ENCODE assay signal across 7 cellular contexts in the genomic region with DNA sequence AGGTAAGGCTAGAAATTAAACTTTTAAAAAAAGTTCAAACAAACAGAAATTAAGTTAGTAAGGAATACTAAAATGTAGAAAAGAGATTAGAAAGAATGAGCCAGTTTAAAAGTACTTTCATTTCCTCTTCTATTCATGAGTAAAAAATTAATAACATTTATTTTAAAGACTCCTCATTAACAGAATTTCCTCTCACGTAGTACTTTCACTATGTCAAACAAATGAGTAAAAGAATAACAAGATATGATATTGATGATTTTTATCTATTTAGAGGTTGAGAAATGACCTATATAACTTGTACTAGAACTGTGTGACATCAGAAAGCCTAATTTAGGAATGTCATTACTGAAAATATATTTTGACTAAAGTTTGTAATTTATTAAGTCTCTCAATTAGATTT. TPM values are rescaled to one million over a fixed set of nuclear protein-coding genes. Genes with fewer than 3 reads are reported as not detected.
DNase-seq lines count a peak whose midpoint lies in the region; ATAC-seq, FAIRE-seq and TF ChIP-seq lines count a peak whose summit lies in the region.
"Not testable (repeated sequence)": the region's sequence is repeated elsewhere in the genome, so short reads cannot be mapped to it uniquely, and the experiment has no call there.

No MANE protein-coding gene starts in this region.

- not testable (repeated sequence) for H3K9me3 Mint-ChIP-seq in MCF 10A (ENCODE audit: unreplicated experiment)

- H3K27ac Mint-ChIP-seq in MCF 10A (ENCODE audit: low read depth, unreplicated experiment), result peak overlapping the region; percentile 71

- not testable (repeated sequence) for H3K27ac ChIP-seq in kidney (ENCODE audit: low read depth in 2 of 2, low read length in 2 of 2)

- not testable (repeated sequence) for H3K4me1 ChIP-seq in kidney (ENCODE audit: control insufficient read depth in 1 of 2, insufficient read depth in 1 of 2, low read depth in 1 of 2, low read length in 2 of 2)

- DNase-seq in MCF 10A (ENCODE audit: unreplicated experiment); kidney: not testable (repeated sequence)

- not testable (repeated sequence) for TF ChIP-seq CTCF in MCF 10A (IDR thresholded peaks at IDR 0.05; ENCODE audit: unreplicated experiment); kidney (IDR thresholded peaks at IDR 0.05; ENCODE audit: borderline replicate concordance, extremely low read depth, insufficient read depth)

- POLR2A ChIA-PET in MCF 10A (lab: Yijun Ruan, JAX), result interaction anchor here (2.2 kb wide), 1 partner anchor 22 kb away, joined by 31 read pairs; the partner anchor contains the start of genes CEP44 and FBXO8

- intact Hi-C loops in MCF 10A (cut with micrococcal nuclease); kidney (cut with DNase I): not testable (repeated sequence)

- CTCF ChIA-PET in MCF 10A (lab: Yijun Ruan, JAX), result not testable (repeated sequence)

- H3K4me3 Mint-ChIP-seq in MCF 10A (ENCODE audit: unreplicated experiment), result not testable (repeated sequence)

- H3K36me3 Mint-ChIP-seq in MCF 10A (ENCODE audit: insufficient read depth, unreplicated experiment), result not testable (repeated sequence)

- FAIRE-seq in kidney (lab: Jason Lieb, UNC), result peak; percentile 11

- H3K4me1 Mint-ChIP-seq in MCF 10A (ENCODE audit: insufficient read depth, unreplicated experiment), result not testable (repeated sequence)

- H3K9me3 ChIP-seq in kidney (ENCODE audit: control insufficient read depth in 1 of 2, low read length in 2 of 2), result not testable (repeated sequence)

- H3K27me3 Mint-ChIP-seq in MCF 10A (ENCODE audit: insufficient read depth, unreplicated experiment), result not testable (repeated sequence)

- ATAC-seq in GM18502 (IDR thresholded peaks at IDR 0.05; ENCODE audit: poor library complexity, unreplicated experiment) (peak; percentile 43), GM18909 (IDR thresholded peaks at IDR 0.05; ENCODE audit: poor library complexity, unreplicated experiment) (peak; percentile 34), GM21786 (IDR thresholded peaks at IDR 0.05; ENCODE audit: unreplicated experiment) (peak; percentile 42), HG02981 (IDR thresholded peaks at IDR 0.05; ENCODE audit: unreplicated experiment) (peak; percentile 39), HG03558 (IDR thresholded peaks at IDR 0.05; ENCODE audit: extremely low read depth, unreplicated experiment) (peak; percentile 21)

- not testable (repeated sequence) for H3K36me3 ChIP-seq in kidney (ENCODE audit: control insufficient read depth in 1 of 2, insufficient read depth in 2 of 2, low read length in 2 of 2)

- H3K4me3 ChIP-seq in kidney (ENCODE audit: low read length in 2 of 2), result not testable (repeated sequence)

- BruUV-seq in MCF 10A (replicated peaks; lab: Mats Ljungman, UMichigan), result not testable (repeated sequence)

- not testable (repeated sequence) for H3K9ac ChIP-seq in kidney (ENCODE audit: low read length in 2 of 2)

RNA-seq across cellular contexts. Expression of gene FBXO8, which starts 22.0 kb away (rescaled TPM):
- total RNA-seq in MCF 10A (2022) (22.1 and 30.6 TPM in 2 replicates), kidney (35.3 TPM)
- polyA plus RNA-seq in kidney (ENCODE audit: insufficient read depth, low read depth, low replicate concordance), result 36.3 TPM

RNA-seq across cellular contexts. Expression of gene CEP44, which starts 22.3 kb away (rescaled TPM):
- total RNA-seq in MCF 10A (2022) (15.3 and 16.9 TPM in 2 replicates), kidney (14.7 TPM)
- 5.0 TPM for polyA plus RNA-seq in kidney (ENCODE audit: insufficient read depth, low read depth, low replicate concordance)
